In genomic region chr14:77457115-77457521, GRCh38 we compare ENCODE assay signal across 9 cellular contexts. TPM values are rescaled to one million over a fixed set of nuclear protein-coding genes. Genes with fewer than 3 reads are reported as not detected.
DNase-seq lines count a peak whose midpoint lies in the region; ATAC-seq, FAIRE-seq and TF ChIP-seq lines count a peak whose summit lies in the region.
"Had no signal": no experiment of that assay in that cellular context is flagged by ENCODE, and none has a peak within 500 bp of the region (broad histone marks: within the 10 kb centered on the region; RNA-seq: fewer than 3 reads in every experiment).

No MANE protein-coding gene starts in this region.

- H4K20me1 ChIP-seq in SK-N-SH (ENCODE audit: insufficient read depth), result peaks cover 13% of the 10 kb centered on the region

- no peak for FAIRE-seq in H54 (lab: Jason Lieb, UNC)

- peak overlapping the region; percentile 100 for H3K4me3 Mint-ChIP-seq in CD8-positive, alpha-beta T cell

- peak overlapping the region; percentile 72 for H3K27ac ChIP-seq in CD8-positive, alpha-beta T cell (ENCODE audit: low read depth, low read length)
- H3K27ac ChIP-seq in SK-N-SH (ENCODE audit: low read depth in 2 of 2, low read length in 1 of 2) (peak overlapping the region; percentile 92 to 93), esophagus squamous epithelium (peak overlapping the region; percentile 88 to 96 (median 94)), psoas muscle (peak overlapping the region; percentile 85)

- H3F3A ChIP-seq in SK-N-SH (replicated peaks; ENCODE audit: insufficient read depth), result peaks cover 4% of the 10 kb centered on the region

- peaks cover 75% of the 10 kb centered on the region for H3K79me2 ChIP-seq in SK-N-SH (ENCODE audit: insufficient read depth)

- peak overlapping the region; percentile 81 for H3K4me2 ChIP-seq in SK-N-SH

- no peak for TF ChIP-seq EP300 in SK-N-SH (IDR thresholded peaks at IDR 0.05; ENCODE audit: borderline replicate concordance in 1 of 2, low read depth in 1 of 2, low read length in 1 of 2)

- peaks cover 63% of the 10 kb centered on the region for H3K4me1 Mint-ChIP-seq in CD8-positive, alpha-beta T cell (ENCODE audit: low read depth)

- H3K9ac ChIP-seq in SK-N-SH, result peak overlapping the region; percentile 88

- CTCF ChIA-PET in CD8-positive, alpha-beta T cell (lab: Charles Lee), result interaction anchor here (0.6 to 1.1 kb wide), 3 partner anchors 26 to 160 kb away, joined by 3 read pairs; no protein-coding TSS in a partner anchor
- CTCF ChIA-PET in SK-N-SH (lab: Yijun Ruan, JAX), result interaction anchor here (1.0 kb wide), 1 partner anchor 31 kb away, joined by 3 read pairs; no protein-coding TSS in a partner anchor

- intact Hi-C loops in CD8-positive, alpha-beta T cell (cut with DNase I, micrococcal nuclease), result loop anchor here (1.0 to 10.0 kb wide), 15 partner anchors 80 to 1472 kb away; partner anchors contain the start of genes CIPC (in 2 of the 2), GPATCH2L (in 2 of the 2), SAMD15 (in 2 of the 2) and SNW1 (in 2 of the 2)
- intact Hi-C loops in esophagus squamous epithelium (cut with DNase I), result no loop called here
- intact Hi-C loops in psoas muscle (cut with DNase I), result loop anchor here (5.0 to 10.0 kb wide), 5 partner anchors 80 to 250 kb away; partner anchors contain the start of genes ALKBH1 (in 2 of the 2), GSTZ1 (in 2 of the 2), POMT2 (in 2 of the 2) and SLIRP (in 2 of the 2)

- peak overlapping the region; percentile 99 for H3K27ac Mint-ChIP-seq in CD8-positive, alpha-beta T cell

- ATAC-seq in CD8-positive, alpha-beta T cell, result peak; percentile 0
- ATAC-seq in psoas muscle, result peak in 3 of 4 donors; percentile 0 to 10 (median 9)
- no peak for ATAC-seq in GM21381 (IDR thresholded peaks at IDR 0.05; ENCODE audit: unreplicated experiment)

- H3K9me3 ChIP-seq in CD8-positive, alpha-beta T cell (ENCODE audit: low read length), result no peaks in the 10 kb centered on the region
- H3K9me3 ChIP-seq in SK-N-SH (no peaks in the 10 kb centered on the region), esophagus squamous epithelium (no peaks in the 10 kb centered on the region), psoas muscle (no peaks in the 10 kb centered on the region)

- H3K36me3 ChIP-seq in CD8-positive, alpha-beta T cell (ENCODE audit: insufficient read depth, low read length), result peaks cover 20% of the 10 kb centered on the region
- H3K36me3 ChIP-seq in SK-N-SH (replicated peaks in 1 of 2; ENCODE audit: control insufficient read depth in 1 of 2, insufficient read depth in 2 of 2, low read length in 1 of 2) (peaks cover 28 to 36% of the 10 kb centered on the region in 2 experiments), esophagus squamous epithelium (peaks cover 11 to 44% (median 24%) of the 10 kb centered on the region in 3 donors), psoas muscle (ENCODE audit: insufficient read depth in 1 of 2, low read depth in 1 of 2) (peaks cover 0 to 44% of the 10 kb centered on the region in 2 donors)

- TF ChIP-seq RAD21 in SK-N-SH (IDR thresholded peaks at IDR 0.05; ENCODE audit: low read length), result no peak

- TF ChIP-seq CTCF in CD8-positive, alpha-beta T cell (IDR thresholded peaks at IDR 0.05), result no peak
- TF ChIP-seq CTCF in SK-N-SH (IDR thresholded peaks at IDR 0.05) (peak; percentile 12; the same call in 1 of the 2 replicates), esophagus squamous epithelium (IDR thresholded peaks at IDR 0.05) (no peak), psoas muscle (IDR thresholded peaks at IDR 0.05) (no peak), GM13976 (IDR thresholded peaks at IDR 0.05; ENCODE audit: borderline replicate concordance, control extremely low read depth, extremely low read depth, insufficient read depth, missing control alignments) (no peak)

- H3K4me3 ChIP-seq in CD8-positive, alpha-beta T cell (ENCODE audit: low read depth, low read length), result peak overlapping the region; percentile 99
- H3K4me3 ChIP-seq in SK-N-SH (ENCODE audit: low read depth in 2 of 2, low read length in 1 of 2) (peak overlapping the region; percentile 96 to 99), esophagus squamous epithelium (peak overlapping the region; percentile 83 to 99 (median 88)), psoas muscle (peak overlapping the region; percentile 99)

- peak overlapping the region; percentile 62 for H2AFZ ChIP-seq in SK-N-SH (ENCODE audit: low read depth)

- H3K9me3 Mint-ChIP-seq in CD8-positive, alpha-beta T cell, result no peaks in the 10 kb centered on the region

- no peaks in the 10 kb centered on the region for H3K9me2 ChIP-seq in SK-N-SH

- H3K27me3 ChIP-seq in CD8-positive, alpha-beta T cell (ENCODE audit: insufficient read depth, low read length), result no peaks in the 10 kb centered on the region
- no peaks in the 10 kb centered on the region for H3K27me3 ChIP-seq in SK-N-SH (ENCODE audit: insufficient read depth)
- no peaks in the 10 kb centered on the region for H3K27me3 ChIP-seq in esophagus squamous epithelium
- H3K27me3 ChIP-seq in psoas muscle (ENCODE audit: insufficient read depth in 3 of 3, low read length in 2 of 3), result no peaks in the 10 kb centered on the region

- H3K4me1 ChIP-seq in CD8-positive, alpha-beta T cell (ENCODE audit: insufficient read depth, low read length), result peaks cover 24% of the 10 kb centered on the region
- peaks cover 12% of the 10 kb centered on the region in 2 experiments; a peak in 3 of 4 replicates for H3K4me1 ChIP-seq in SK-N-SH (ENCODE audit: control insufficient read depth in 1 of 2, insufficient read depth in 2 of 2, low read depth in 1 of 2, low read length in 1 of 2)
- peaks cover 0 to 38% (median 19%) of the 10 kb centered on the region in 3 donors for H3K4me1 ChIP-seq in esophagus squamous epithelium
- peaks cover 20% of the 10 kb centered on the region for H3K4me1 ChIP-seq in psoas muscle

- in situ Hi-C loops in GM13976 (cut with MboI; ENCODE audit: low sequenced_read_pairs, unreplicated experiment), result loop anchor here (25.0 kb wide), 1 partner anchor 355 kb away; the partner anchor contains the start of gene ADCK1

- peak in 2 of 7 experiments; percentile 12 to 27 for DNase-seq in CD8-positive, alpha-beta T cell
- peak; percentile 15 for DNase-seq in H54 (ENCODE audit: insufficient read length, low spot score)
- DNase-seq in SK-N-SH, result peak; percentile 46
- DNase-seq in esophagus squamous epithelium (lab: John Stamatoyannopoulos, UW), result no peak
- no peak for DNase-seq in psoas muscle
- no peak for DNase-seq in GM13976 (ENCODE audit: low spot score)
- no peak for DNase-seq in OCI-M2 (lab: John Stamatoyannopoulos, UW; ENCODE audit: unreplicated experiment)

- no peak; the same call in 1 of the 2 replicates for TF ChIP-seq POLR2A in H54 (IDR thresholded peaks at IDR 0.05; ENCODE audit: low read depth, low read length)
- peak in 2 of 4 donors; percentile 32 to 73 for TF ChIP-seq POLR2A in esophagus squamous epithelium (IDR thresholded peaks at IDR 0.05)

- no peaks in the 10 kb centered on the region for H3K27me3 Mint-ChIP-seq in CD8-positive, alpha-beta T cell (ENCODE audit: low read depth)

- peaks cover 60% of the 10 kb centered on the region for H3K36me3 Mint-ChIP-seq in CD8-positive, alpha-beta T cell

- under 1% methylated on average over 17 of the region's 18 CpGs for WGBS in SK-N-SH (ENCODE audit: low lambda C conversion rate)
- 0% methylated on average over 5 to 17 of the region's 18 CpGs for WGBS in esophagus squamous epithelium, 2 donors
- 0 to 1% (median 0%) methylated on average over 18 of the region's 18 CpGs for WGBS in psoas muscle, 3 donors

- POLR2A ChIA-PET in CD8-positive, alpha-beta T cell (lab: Charles Lee), result interaction anchor here (0.7 to 2.4 kb wide), 3 partner anchors 11 to 136 kb away, joined by 3 to 12 read pairs (median 5); partner anchors contain the start of genes GSTZ1, POMT2 and SAMD15
- POLR2A ChIA-PET in SK-N-SH (lab: Yijun Ruan, JAX), result interaction anchor here (0.8 to 1.0 kb wide), 3 partner anchors 67 to 136 kb away, joined by 4 to 7 read pairs (median 6); partner anchors contain the start of genes GSTZ1, POMT2, SAMD15 and TMED8

TF ChIP-seq in SK-N-SH, 30 proteins besides CTCF, POLR2A, EP300 and RAD21:
- no peak; the same call in 1 of the 2 replicates for TF ChIP-seq RCOR1 (IDR thresholded peaks at IDR 0.05; ENCODE audit: low read length)
- TF ChIP-seq ELF1 (IDR thresholded peaks at IDR 0.05), result no peak
- no peak for TF ChIP-seq YY1 (IDR thresholded peaks at IDR 0.05; ENCODE audit: low read depth)
- no peak for TF ChIP-seq POLR2AphosphoS5 (IDR thresholded peaks at IDR 0.05; ENCODE audit: low read depth, low read length)
- TF ChIP-seq CHD2 (IDR thresholded peaks at IDR 0.05; ENCODE audit: low read length, partially characterized antibody), result no peak

RNA-seq across cellular contexts. Expression of gene VIPAS39, which starts 0.3 kb away (rescaled TPM):
- 1 to 10 TPM; 7.2 to 8.1 TPM for total RNA-seq in CD8-positive, alpha-beta T cell
- polyA plus RNA-seq in SK-N-SH (2012; rRNA removed) (20.8 and 29.2 TPM in 2 replicates), psoas muscle (10 to 100 TPM in 2 of 3 donors, 1 to 10 TPM in 1; 9.8 to 22.2 (median 15.2) TPM)
- 22.3 and 23.3 TPM in 2 replicates for polyA plus RNA-seq in SK-N-SH (2012; cell fraction: cytosol; rRNA removed)
- 28.1 and 45.4 TPM in 2 replicates for polyA plus RNA-seq in SK-N-SH (2012; cell fraction: nucleus; rRNA removed)
- total RNA-seq in esophagus squamous epithelium (10 to 100 TPM; 13.2 to 15.3 (median 13.8) TPM), psoas muscle (10 to 100 TPM in 3 of 4 donors, 1 to 10 TPM in 1; 9.6 to 13.5 (median 11.7) TPM)

RNA-seq across cellular contexts. Expression of gene AHSA1, which starts 0.8 kb away (rescaled TPM):
- total RNA-seq in CD8-positive, alpha-beta T cell, result 10 to 100 TPM; 37.0 to 43.5 TPM
- polyA plus RNA-seq in SK-N-SH (2012; rRNA removed), result 366 and 439 TPM in 2 replicates
- polyA plus RNA-seq in SK-N-SH (2012; cell fraction: cytosol; rRNA removed), result 486 and 518 TPM in 2 replicates
- 107 and 186 TPM in 2 replicates for polyA plus RNA-seq in SK-N-SH (2012; cell fraction: nucleus; rRNA removed)
- total RNA-seq in esophagus squamous epithelium, result 100 to 1,000 TPM in 3 of 4 donors, 10 to 100 TPM in 1; 98.6 to 166 (median 120) TPM
- total RNA-seq in psoas muscle, result 100 to 1,000 TPM; 180 to 271 (median 189) TPM
- polyA plus RNA-seq in psoas muscle, result 100 to 1,000 TPM; 206 to 246 (median 207) TPM

RNA-seq across cellular contexts. Expression of gene NOXRED1, which starts 33.8 kb away (rescaled TPM):
- total RNA-seq in CD8-positive, alpha-beta T cell, result under 1 TPM in 1 of 2 experiments, not detected in 1; 0.22 TPM
- 0.21 and 0.37 TPM in 2 replicates for polyA plus RNA-seq in SK-N-SH (2012; rRNA removed)
- polyA plus RNA-seq in SK-N-SH (2012; cell fraction: cytosol; rRNA removed), result 0.03 and 0.08 TPM in 2 replicates
- polyA plus RNA-seq in SK-N-SH (2012; cell fraction: nucleus; rRNA removed), result 0.72 and 1.3 TPM in 2 replicates
- not detected for total RNA-seq in esophagus squamous epithelium
- under 1 TPM in 3 of 4 donors, not detected in 1; 0.21 to 0.32 (median 0.26) TPM for total RNA-seq in psoas muscle
- polyA plus RNA-seq in psoas muscle, result under 1 TPM; 0.13 to 0.34 (median 0.22) TPM

RNA-seq across cellular contexts. Expression of gene ISM2, which starts 41.5 kb away (rescaled TPM):
- total RNA-seq in CD8-positive, alpha-beta T cell, result not detected
- 0.08 and 0.20 TPM in 2 replicates for polyA plus RNA-seq in SK-N-SH (2012; rRNA removed)
- 0.01 and 0.08 TPM in 2 replicates for polyA plus RNA-seq in SK-N-SH (2012; cell fraction: cytosol; rRNA removed)
- polyA plus RNA-seq in SK-N-SH (2012; cell fraction: nucleus; rRNA removed), result 0.14 TPM in 1 of 2 replicates, not detected in the other
- 1 to 10 TPM in 2 of 4 donors, not detected in 2; 1.6 to 1.7 TPM for total RNA-seq in esophagus squamous epithelium
- total RNA-seq in psoas muscle, result not detected
- polyA plus RNA-seq in psoas muscle, result under 1 TPM in 1 of 3 donors, not detected in 2; 0.04 TPM
- total RNA-seq: T-helper 2 cell treated with Interferon-gamma antibody and Interleukin-4, amounts not matched to agents 100 ng/mL and 5 ng/mL, for 36 hours had no signal

Comparison
In these comparisons a context has a peak if more than half of its experiments do, and no peak if none do; other contexts are left out.
1. DNase-seq: peak in H54 (single experiment) and SK-N-SH (single experiment); none in esophagus squamous epithelium (single experiment), psoas muscle (0 of 2), GM13976 (single experiment) and OCI-M2 (single experiment).
2. Peak in every context shown above with its lines, with median percentiles within 50 percentile points of each other: H3K27ac ChIP-seq and H3K4me3 ChIP-seq.